In genomic region chr2:233061591-233062446, GRCh38 we compare ENCODE assay signal across 1 cellular context.
TF ChIP-seq lines count a peak whose summit lies in the region.

No MANE protein-coding gene starts in this region.

TF ChIP-seq in HepG2, 621 proteins besides CTCF, POLR2A, EP300 and RAD21 (continued from another document and continues in another):
- TF ChIP-seq, protein P1, sequence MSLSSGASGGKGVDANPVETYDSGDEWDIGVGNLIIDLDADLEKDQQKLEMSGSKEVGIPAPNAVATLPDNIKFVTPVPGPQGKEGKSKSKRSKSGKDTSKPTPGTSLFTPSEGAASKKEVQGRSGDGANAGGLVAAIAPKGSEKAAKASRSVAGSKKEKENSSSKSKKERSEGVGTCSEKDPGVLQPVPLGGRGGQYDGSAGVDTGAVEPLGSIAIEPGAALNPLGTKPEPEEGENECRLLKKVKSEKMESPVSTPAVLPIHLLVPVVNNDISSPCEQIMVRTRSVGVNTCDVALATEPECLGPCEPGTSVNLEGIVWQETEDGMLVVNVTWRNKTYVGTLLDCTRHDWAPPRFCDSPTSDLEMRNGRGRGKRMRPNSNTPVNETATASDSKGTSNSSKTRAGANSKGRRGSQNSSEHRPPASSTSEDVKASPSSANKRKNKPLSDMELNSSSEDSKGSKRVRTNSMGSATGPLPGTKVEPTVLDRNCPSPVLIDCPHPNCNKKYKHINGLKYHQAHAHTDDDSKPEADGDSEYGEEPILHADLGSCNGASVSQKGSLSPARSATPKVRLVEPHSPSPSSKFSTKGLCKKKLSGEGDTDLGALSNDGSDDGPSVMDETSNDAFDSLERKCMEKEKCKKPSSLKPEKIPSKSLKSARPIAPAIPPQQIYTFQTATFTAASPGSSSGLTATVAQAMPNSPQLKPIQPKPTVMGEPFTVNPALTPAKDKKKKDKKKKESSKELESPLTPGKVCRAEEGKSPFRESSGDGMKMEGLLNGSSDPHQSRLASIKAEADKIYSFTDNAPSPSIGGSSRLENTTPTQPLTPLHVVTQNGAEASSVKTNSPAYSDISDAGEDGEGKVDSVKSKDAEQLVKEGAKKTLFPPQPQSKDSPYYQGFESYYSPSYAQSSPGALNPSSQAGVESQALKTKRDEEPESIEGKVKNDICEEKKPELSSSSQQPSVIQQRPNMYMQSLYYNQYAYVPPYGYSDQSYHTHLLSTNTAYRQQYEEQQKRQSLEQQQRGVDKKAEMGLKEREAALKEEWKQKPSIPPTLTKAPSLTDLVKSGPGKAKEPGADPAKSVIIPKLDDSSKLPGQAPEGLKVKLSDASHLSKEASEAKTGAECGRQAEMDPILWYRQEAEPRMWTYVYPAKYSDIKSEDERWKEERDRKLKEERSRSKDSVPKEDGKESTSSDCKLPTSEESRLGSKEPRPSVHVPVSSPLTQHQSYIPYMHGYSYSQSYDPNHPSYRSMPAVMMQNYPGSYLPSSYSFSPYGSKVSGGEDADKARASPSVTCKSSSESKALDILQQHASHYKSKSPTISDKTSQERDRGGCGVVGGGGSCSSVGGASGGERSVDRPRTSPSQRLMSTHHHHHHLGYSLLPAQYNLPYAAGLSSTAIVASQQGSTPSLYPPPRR (CRISPR knock-in tag; IDR thresholded peaks at IDR 0.05; ENCODE audit: borderline replicate concordance), result peak; percentile 66; the same call in 1 of the 2 replicates
- TF ChIP-seq, protein P2, sequence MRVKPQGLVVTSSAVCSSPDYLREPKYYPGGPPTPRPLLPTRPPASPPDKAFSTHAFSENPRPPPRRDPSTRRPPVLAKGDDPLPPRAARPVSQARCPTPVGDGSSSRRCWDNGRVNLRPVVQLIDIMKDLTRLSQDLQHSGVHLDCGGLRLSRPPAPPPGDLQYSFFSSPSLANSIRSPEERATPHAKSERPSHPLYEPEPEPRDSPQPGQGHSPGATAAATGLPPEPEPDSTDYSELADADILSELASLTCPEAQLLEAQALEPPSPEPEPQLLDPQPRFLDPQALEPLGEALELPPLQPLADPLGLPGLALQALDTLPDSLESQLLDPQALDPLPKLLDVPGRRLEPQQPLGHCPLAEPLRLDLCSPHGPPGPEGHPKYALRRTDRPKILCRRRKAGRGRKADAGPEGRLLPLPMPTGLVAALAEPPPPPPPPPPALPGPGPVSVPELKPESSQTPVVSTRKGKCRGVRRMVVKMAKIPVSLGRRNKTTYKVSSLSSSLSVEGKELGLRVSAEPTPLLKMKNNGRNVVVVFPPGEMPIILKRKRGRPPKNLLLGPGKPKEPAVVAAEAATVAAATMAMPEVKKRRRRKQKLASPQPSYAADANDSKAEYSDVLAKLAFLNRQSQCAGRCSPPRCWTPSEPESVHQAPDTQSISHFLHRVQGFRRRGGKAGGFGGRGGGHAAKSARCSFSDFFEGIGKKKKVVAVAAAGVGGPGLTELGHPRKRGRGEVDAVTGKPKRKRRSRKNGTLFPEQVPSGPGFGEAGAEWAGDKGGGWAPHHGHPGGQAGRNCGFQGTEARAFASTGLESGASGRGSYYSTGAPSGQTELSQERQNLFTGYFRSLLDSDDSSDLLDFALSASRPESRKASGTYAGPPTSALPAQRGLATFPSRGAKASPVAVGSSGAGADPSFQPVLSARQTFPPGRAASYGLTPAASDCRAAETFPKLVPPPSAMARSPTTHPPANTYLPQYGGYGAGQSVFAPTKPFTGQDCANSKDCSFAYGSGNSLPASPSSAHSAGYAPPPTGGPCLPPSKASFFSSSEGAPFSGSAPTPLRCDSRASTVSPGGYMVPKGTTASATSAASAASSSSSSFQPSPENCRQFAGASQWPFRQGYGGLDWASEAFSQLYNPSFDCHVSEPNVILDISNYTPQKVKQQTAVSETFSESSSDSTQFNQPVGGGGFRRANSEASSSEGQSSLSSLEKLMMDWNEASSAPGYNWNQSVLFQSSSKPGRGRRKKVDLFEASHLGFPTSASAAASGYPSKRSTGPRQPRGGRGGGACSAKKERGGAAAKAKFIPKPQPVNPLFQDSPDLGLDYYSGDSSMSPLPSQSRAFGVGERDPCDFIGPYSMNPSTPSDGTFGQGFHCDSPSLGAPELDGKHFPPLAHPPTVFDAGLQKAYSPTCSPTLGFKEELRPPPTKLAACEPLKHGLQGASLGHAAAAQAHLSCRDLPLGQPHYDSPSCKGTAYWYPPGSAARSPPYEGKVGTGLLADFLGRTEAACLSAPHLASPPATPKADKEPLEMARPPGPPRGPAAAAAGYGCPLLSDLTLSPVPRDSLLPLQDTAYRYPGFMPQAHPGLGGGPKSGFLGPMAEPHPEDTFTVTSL (CRISPR knock-in tag; IDR thresholded peaks at IDR 0.05; ENCODE audit: borderline replicate concordance), result no peak
- TF ChIP-seq NAIF1 (CRISPR knock-in tag; IDR thresholded peaks at IDR 0.05; ENCODE audit: borderline replicate concordance) (no peak), ELF1 (CRISPR knock-in tag; IDR thresholded peaks at IDR 0.05) (peak; percentile 60), MTA1 (CRISPR knock-in tag; IDR thresholded peaks at IDR 0.05; ENCODE audit: borderline replicate concordance) (peak; percentile 85; the same call in 1 of the 2 replicates), ZNF766 (CRISPR knock-in tag; IDR thresholded peaks at IDR 0.05; ENCODE audit: borderline replicate concordance) (no peak; the same call in 1 of the 2 replicates), NFRKB (IDR thresholded peaks at IDR 0.05) (no peak), MTF1 (CRISPR knock-in tag; IDR thresholded peaks at IDR 0.05) (no peak), ZKSCAN8 (CRISPR knock-in tag; IDR thresholded peaks at IDR 0.05; ENCODE audit: borderline replicate concordance) (peak; percentile 75; the same call in 1 of the 2 replicates), ZMAT3 (CRISPR knock-in tag; conservative IDR thresholded peaks at IDR 0.05) (no peak; the same call in 1 of the 2 replicates), ASH2L (IDR thresholded peaks at IDR 0.05; ENCODE audit: insufficient read length, low read depth, low read length) (peak; percentile 94), ZNF761 (CRISPR knock-in tag; conservative IDR thresholded peaks at IDR 0.05) (0 out of 2 replicates have a peak, but pooled peaks have one; percentile 59), ZKSCAN5 (CRISPR knock-in tag; IDR thresholded peaks at IDR 0.05) (no peak; the same call in 1 of the 2 replicates), ZBTB7A (CRISPR knock-in tag; IDR thresholded peaks at IDR 0.05) (peak; percentile 34; the same call in 1 of the 2 replicates), SRY (CRISPR knock-in tag; IDR thresholded peaks at IDR 0.05) (peak; percentile 63; the same call in 1 of the 2 replicates), ZSCAN29 (CRISPR knock-in tag; conservative IDR thresholded peaks at IDR 0.05) (no peak; the same call in 1 of the 2 replicates), ADNP (CRISPR knock-in tag; IDR thresholded peaks at IDR 0.05) (peak; percentile 95), PBX3 (CRISPR knock-in tag; IDR thresholded peaks at IDR 0.05; ENCODE audit: borderline replicate concordance) (no peak), HBP1 (CRISPR knock-in tag; IDR thresholded peaks at IDR 0.05; ENCODE audit: low read depth) (peak; percentile 47; the same call in 1 of the 2 replicates), TGIF2 (CRISPR knock-in tag; IDR thresholded peaks at IDR 0.05) (peak; percentile 70), KMT2B (CRISPR knock-in tag; IDR thresholded peaks at IDR 0.05) (peak; percentile 44; the same call in 1 of the 2 replicates), NFKBIZ (CRISPR knock-in tag; IDR thresholded peaks at IDR 0.05) (no peak), NFIB (CRISPR knock-in tag; IDR thresholded peaks at IDR 0.05; ENCODE audit: borderline replicate concordance) (0 out of 2 replicates have a peak, but pooled peaks have one; percentile 46), HMG20B (CRISPR knock-in tag; conservative IDR thresholded peaks at IDR 0.05) (no peak)
- TF ChIP-seq, protein P3, sequence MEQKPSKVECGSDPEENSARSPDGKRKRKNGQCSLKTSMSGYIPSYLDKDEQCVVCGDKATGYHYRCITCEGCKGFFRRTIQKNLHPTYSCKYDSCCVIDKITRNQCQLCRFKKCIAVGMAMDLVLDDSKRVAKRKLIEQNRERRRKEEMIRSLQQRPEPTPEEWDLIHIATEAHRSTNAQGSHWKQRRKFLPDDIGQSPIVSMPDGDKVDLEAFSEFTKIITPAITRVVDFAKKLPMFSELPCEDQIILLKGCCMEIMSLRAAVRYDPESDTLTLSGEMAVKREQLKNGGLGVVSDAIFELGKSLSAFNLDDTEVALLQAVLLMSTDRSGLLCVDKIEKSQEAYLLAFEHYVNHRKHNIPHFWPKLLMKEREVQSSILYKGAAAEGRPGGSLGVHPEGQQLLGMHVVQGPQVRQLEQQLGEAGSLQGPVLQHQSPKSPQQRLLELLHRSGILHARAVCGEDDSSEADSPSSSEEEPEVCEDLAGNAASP (CRISPR knock-in tag; IDR thresholded peaks at IDR 0.05; ENCODE audit: borderline replicate concordance), result peak; percentile 88
- TF ChIP-seq, protein P4, sequence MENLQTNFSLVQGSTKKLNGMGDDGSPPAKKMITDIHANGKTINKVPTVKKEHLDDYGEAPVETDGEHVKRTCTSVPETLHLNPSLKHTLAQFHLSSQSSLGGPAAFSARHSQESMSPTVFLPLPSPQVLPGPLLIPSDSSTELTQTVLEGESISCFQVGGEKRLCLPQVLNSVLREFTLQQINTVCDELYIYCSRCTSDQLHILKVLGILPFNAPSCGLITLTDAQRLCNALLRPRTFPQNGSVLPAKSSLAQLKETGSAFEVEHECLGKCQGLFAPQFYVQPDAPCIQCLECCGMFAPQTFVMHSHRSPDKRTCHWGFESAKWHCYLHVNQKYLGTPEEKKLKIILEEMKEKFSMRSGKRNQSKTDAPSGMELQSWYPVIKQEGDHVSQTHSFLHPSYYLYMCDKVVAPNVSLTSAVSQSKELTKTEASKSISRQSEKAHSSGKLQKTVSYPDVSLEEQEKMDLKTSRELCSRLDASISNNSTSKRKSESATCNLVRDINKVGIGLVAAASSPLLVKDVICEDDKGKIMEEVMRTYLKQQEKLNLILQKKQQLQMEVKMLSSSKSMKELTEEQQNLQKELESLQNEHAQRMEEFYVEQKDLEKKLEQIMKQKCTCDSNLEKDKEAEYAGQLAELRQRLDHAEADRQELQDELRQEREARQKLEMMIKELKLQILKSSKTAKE (CRISPR knock-in tag; IDR thresholded peaks at IDR 0.05; ENCODE audit: borderline replicate concordance), result peak; percentile 86
- TF ChIP-seq, protein P5, sequence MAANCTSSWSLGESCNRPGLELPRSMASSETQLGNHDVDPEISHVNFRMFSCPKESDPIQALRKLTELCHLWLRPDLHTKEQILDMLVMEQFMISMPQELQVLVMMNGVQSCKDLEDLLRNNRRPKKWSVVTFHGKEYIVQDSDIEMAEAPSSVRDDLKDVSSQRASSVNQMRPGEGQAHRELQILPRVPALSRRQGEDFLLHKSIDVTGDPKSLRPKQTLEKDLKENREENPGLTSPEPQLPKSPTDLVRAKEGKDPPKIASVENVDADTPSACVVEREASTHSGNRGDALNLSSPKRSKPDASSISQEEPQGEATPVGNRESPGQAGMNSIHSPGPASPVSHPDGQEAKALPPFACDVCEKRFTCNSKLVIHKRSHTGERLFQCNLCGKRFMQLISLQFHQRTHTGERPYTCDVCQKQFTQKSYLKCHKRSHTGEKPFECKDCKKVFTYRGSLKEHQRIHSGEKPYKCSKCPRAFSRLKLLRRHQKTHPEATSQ (CRISPR knock-in tag; IDR thresholded peaks at IDR 0.05; ENCODE audit: borderline replicate concordance), result no peak
- TF ChIP-seq, protein P6, sequence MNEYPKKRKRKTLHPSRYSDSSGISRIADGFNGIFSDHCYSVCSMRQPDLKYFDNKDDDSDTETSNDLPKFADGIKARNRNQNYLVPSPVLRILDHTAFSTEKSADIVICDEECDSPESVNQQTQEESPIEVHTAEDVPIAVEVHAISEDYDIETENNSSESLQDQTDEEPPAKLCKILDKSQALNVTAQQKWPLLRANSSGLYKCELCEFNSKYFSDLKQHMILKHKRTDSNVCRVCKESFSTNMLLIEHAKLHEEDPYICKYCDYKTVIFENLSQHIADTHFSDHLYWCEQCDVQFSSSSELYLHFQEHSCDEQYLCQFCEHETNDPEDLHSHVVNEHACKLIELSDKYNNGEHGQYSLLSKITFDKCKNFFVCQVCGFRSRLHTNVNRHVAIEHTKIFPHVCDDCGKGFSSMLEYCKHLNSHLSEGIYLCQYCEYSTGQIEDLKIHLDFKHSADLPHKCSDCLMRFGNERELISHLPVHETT (CRISPR knock-in tag; conservative IDR thresholded peaks at IDR 0.05), result no peak; the same call in 1 of the 2 replicates
